ENCODE assay signal across 1 cellular context in the genomic region with DNA sequence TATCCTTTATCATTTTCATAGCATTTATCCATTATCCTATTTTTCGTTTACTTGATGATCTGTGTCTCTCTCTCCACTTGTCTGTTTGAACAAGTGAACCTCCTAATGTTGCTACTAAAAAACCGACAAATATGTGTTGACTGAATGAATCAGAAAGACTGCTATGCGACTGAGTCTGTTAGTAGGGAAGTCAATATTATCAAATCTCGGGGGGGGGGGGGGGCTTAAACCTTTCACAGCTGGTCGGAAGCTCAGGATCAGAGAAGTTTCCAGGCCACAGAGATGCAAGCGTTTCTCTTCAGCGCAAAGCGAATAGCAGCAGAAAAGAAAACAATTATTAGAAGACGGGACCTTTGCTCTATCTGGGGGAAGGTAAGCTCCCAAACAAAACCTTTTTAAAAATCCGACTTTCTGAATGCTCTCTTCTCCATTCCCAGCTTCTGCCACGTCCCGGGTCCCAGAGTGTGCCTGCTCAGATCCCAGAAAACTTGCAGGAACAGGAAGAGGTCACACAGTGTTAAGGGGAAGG.
TF ChIP-seq lines count a peak whose summit lies in the region.

No MANE protein-coding gene starts in this region.

TF ChIP-seq in H1, 55 proteins besides CTCF, POLR2A, EP300 and RAD21:
- TF ChIP-seq SRF (IDR thresholded peaks at IDR 0.05; ENCODE audit: low read depth, low read length) (no peak), HDAC6 (IDR thresholded peaks at IDR 0.05; ENCODE audit: low read depth, low read length) (no peak), SIN3A (conservative IDR thresholded peaks at IDR 0.05 in 1 of 2, IDR thresholded peaks at IDR 0.05 in 1 of 2; ENCODE audit: low read depth in 1 of 2, low read length in 2 of 2) (peak in 1 of 2 experiments; percentile 12; a peak in 1 of 4 replicates), HDAC2 (IDR thresholded peaks at IDR 0.05; ENCODE audit: borderline replicate concordance in 1 of 2, low read depth in 2 of 2, low read length in 2 of 2) (no peak), JUN (IDR thresholded peaks at IDR 0.05; ENCODE audit: low read depth, low read length) (no peak), SAP30 (IDR thresholded peaks at IDR 0.05; ENCODE audit: insufficient read depth, insufficient replicate concordance, low read length) (no peak)
